Comparison of ENCODE assay signal across 12 cellular contexts in the genomic region with DNA sequence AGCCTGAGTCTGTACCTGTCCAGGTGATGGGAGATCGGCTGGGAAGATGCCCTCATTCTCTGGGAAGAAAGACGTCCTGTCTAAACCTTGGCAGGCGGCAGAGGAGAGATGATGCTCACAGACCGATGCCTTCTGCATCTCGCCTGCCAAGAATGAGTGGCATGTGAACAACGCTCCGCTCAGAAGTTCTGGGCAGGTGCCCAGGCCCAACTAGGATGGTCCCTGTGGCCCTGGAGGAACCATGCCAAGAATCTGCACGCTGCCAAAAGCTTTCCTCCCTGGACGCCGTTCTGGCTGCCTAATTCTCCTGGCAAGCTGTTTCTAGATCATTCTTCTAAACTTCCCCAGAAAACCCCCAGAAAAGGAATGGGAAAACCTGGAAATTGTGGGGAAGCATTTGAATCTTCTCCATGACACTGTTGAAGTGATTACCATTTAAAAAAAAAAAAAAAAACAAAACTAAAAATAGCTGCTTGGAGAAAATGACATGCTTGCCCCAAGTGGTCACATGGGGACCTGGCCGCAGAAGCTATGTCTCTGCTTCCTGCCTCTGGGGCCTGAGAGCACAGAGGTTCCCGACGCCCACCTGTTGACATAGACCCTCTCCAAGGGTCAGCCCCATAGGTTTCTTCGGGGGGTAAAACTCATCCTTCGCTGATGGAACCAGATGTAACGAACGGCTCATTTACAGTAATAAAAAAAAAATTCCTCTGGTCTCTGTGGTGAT.
DNase-seq lines count a peak whose midpoint lies in the region; ATAC-seq and TF ChIP-seq lines count a peak whose summit lies in the region.
"Had no signal": no experiment of that assay in that cellular context is flagged by ENCODE, and none has a peak within 500 bp of the region (broad histone marks: within the 10 kb centered on the region; RNA-seq: fewer than 3 reads in every experiment).

No MANE protein-coding gene starts in this region.

- peaks cover 14% of the 10 kb centered on the region for H3K27me3 Mint-ChIP-seq in T-helper 17 cell

- intact Hi-C loops in testis (cut with DNase I; ENCODE audit: low total_unique reads) = no loop called here

- no peak overlapping the region for H3K27ac Mint-ChIP-seq in T-helper 17 cell
- H3K27ac Mint-ChIP-seq: CD8-positive, alpha-beta memory T cell had no signal

- H3K9me3 ChIP-seq in testis (no peaks in the 10 kb centered on the region), T-helper 17 cell (ENCODE audit: control insufficient read depth, low read length, poor library complexity, severe bottlenecking) (no peaks in the 10 kb centered on the region)

- no peak for TF ChIP-seq CTCF in choroid plexus epithelial cell (conservative IDR thresholded peaks at IDR 0.05; ENCODE audit: low read depth, low read length)
- TF ChIP-seq CTCF in testis (IDR thresholded peaks at IDR 0.05) = no peak

- H3K4me1 ChIP-seq in testis = peaks cover 8% of the 10 kb centered on the region

- ATAC-seq in T-helper 17 cell (no peak), GM18517 (IDR thresholded peaks at IDR 0.05; ENCODE audit: unreplicated experiment) (no peak), HG02678 (IDR thresholded peaks at IDR 0.05; ENCODE audit: unreplicated experiment) (no peak)
- ATAC-seq: activated T-cell treated with anti-CD3 and anti-CD28 coated beads, Interleukin-2, amount 50 U/mL, for 4 hours had no signal

- DNase-seq in NCI-H1092 treated with DMSO at 0.1 percent for 48 hours (lab: John Stamatoyannopoulos, UW) = peak; percentile 71
- DNase-seq in choroid plexus epithelial cell (ENCODE audit: low read depth) = peak; percentile 5
- peak; percentile 32 for DNase-seq in islet precursor cell
- peak; percentile 54 for DNase-seq in testis
- DNase-seq in T-helper 17 cell = no peak
- no peak for DNase-seq in dermis blood vessel endothelial cell
- DNase-seq: activated T-cell treated with anti-CD3 and anti-CD28 coated beads, Interleukin-2, amount 50 U/mL, for 4 hours; CD8-positive, alpha-beta memory T cell; NCI-H2081; stimulated activated CD4-positive, alpha-beta T cell treated with anti-CD3 and anti-CD28 coated beads, Interleukin-12 subunit alpha, Interleukin-12 subunit beta, amount 100 ng/mL, for 4 hours had no signal

- no peak overlapping the region for H3K4me3 Mint-ChIP-seq in T-helper 17 cell
- H3K4me3 Mint-ChIP-seq: activated T-cell treated with anti-CD3 and anti-CD28 coated beads, Interleukin-2, amount 50 U/mL, for 4 hours; CD8-positive, alpha-beta memory T cell had no signal

- no peaks in the 10 kb centered on the region for H3K36me3 ChIP-seq in testis (ENCODE audit: low read depth, missing control alignments)

- H3K4me1 Mint-ChIP-seq in T-helper 17 cell = no peaks in the 10 kb centered on the region
- H3K4me1 Mint-ChIP-seq: CD8-positive, alpha-beta memory T cell had no signal

- 45 to 51% methylated on average over 17 of the region's 17 CpGs for WGBS in testis, 2 donors

- H3K27ac ChIP-seq in testis = peak overlapping the region in 1 of 2 donors; percentile 26

- TF ChIP-seq POLR2A in testis (IDR thresholded peaks at IDR 0.05) = no peak

- H3K27me3 ChIP-seq in testis = no peaks in the 10 kb centered on the region

- no peaks in the 10 kb centered on the region for H3K36me3 Mint-ChIP-seq in T-helper 17 cell (ENCODE audit: low read depth)
- H3K36me3 Mint-ChIP-seq: CD8-positive, alpha-beta memory T cell had no signal

- no peak overlapping the region for H3K4me3 ChIP-seq in choroid plexus epithelial cell (ENCODE audit: low read depth, low read length)
- H3K4me3 ChIP-seq in testis = no peak overlapping the region

Comparison
In these comparisons a context has a peak if more than half of its experiments do, and no peak if none do; other contexts are left out.
1. DNase-seq: peak in NCI-H1092 treated with DMSO at 0.1 percent for 48 hours (single experiment), choroid plexus epithelial cell (single experiment), islet precursor cell (single experiment) and testis (single experiment); none in T-helper 17 cell (0 of 3) and dermis blood vessel endothelial cell (single experiment).